In genomic region chr6:3318821-3319540, GRCh38 we compare ENCODE assay signal across 17 cellular contexts.
DNase-seq lines count a peak whose midpoint lies in the region; ATAC-seq and TF ChIP-seq lines count a peak whose summit lies in the region.
"Had no signal": no experiment of that assay in that cellular context is flagged by ENCODE, and none has a peak within 500 bp of the region (broad histone marks: within the 10 kb centered on the region; RNA-seq: fewer than 3 reads in every experiment).

No MANE protein-coding gene starts in this region.

- H3K56ac ChIP-seq in H9 (ENCODE audit: insufficient read length, low read depth, low read length): no peak overlapping the region

- H3K9me3 ChIP-seq in H9 (ENCODE audit: control insufficient read depth, low read depth, low read length) (no peaks in the 10 kb centered on the region), lower lobe of right lung (no peaks in the 10 kb centered on the region)
- H3K9me3 ChIP-seq: transverse colon had no signal

- no peak overlapping the region for H3K4me3 ChIP-seq in lower lobe of right lung
- H3K4me3 ChIP-seq: transverse colon had no signal

- H3K4me3 Mint-ChIP-seq in activated CD4-positive, alpha-beta memory T cell treated with anti-CD3 and anti-CD28 coated beads, Interleukin-2, amount 10 ng/mL, durations not matched to agents 7 days and 5 days: no peak overlapping the region
- H3K4me3 Mint-ChIP-seq in activated CD4-positive, alpha-beta memory T cell treated with anti-CD3 and anti-CD28 coated beads for 36 hours: no peak overlapping the region
- no peak overlapping the region for H3K4me3 Mint-ChIP-seq in H9
- no peak overlapping the region for H3K4me3 Mint-ChIP-seq in dendritic cell treated with granulocyte-macrophage colony-stimulating factor and Interleukin-4, amounts not matched to agents 40 ng/mL and 50 ng/mL, for 4 days
- H3K4me3 Mint-ChIP-seq: B cell had no signal

- POLR2A ChIA-PET in activated CD4-positive, alpha-beta memory T cell treated with anti-CD3 and anti-CD28 coated beads, Interleukin-2, amount 10 ng/mL, durations not matched to agents 7 days and 5 days (lab: Charles Lee): no interaction called here
- POLR2A ChIA-PET in activated CD4-positive, alpha-beta memory T cell treated with anti-CD3 and anti-CD28 coated beads for 36 hours (lab: Charles Lee): no interaction called here

- no peak overlapping the region for H2BK20ac ChIP-seq in H9 (ENCODE audit: low read depth, low read length, poor library complexity, severe bottlenecking)

- ATAC-seq in sciatic nerve (no peak), lower lobe of right lung (no peak)
- ATAC-seq: left colon, Right ventricle myocardium inferior had no signal

- H2AFZ ChIP-seq in H9 (ENCODE audit: low read length): no peak overlapping the region

- no peak overlapping the region for H2BK12ac ChIP-seq in H9 (ENCODE audit: insufficient read length, low read depth, low read length)

- TF ChIP-seq CTCF in H9 (conservative IDR thresholded peaks at IDR 0.05): no peak
- no peak for TF ChIP-seq CTCF in lower lobe of right lung (IDR thresholded peaks at IDR 0.05)

- H3T11ph ChIP-seq in H9 (ENCODE audit: low read length): no peak overlapping the region

- H2BK15ac ChIP-seq in H9 (ENCODE audit: low read depth, low read length): no peak overlapping the region

- H2BK5ac ChIP-seq in H9 (ENCODE audit: insufficient read length, low read length): no peak overlapping the region

- H3K14ac ChIP-seq in H9 (ENCODE audit: insufficient read depth, low read length): no peak overlapping the region; the same call in 1 of the 2 replicates

- H3K36me3 ChIP-seq in lower lobe of right lung: no peaks in the 10 kb centered on the region

- H4K8ac ChIP-seq in H9 (replicated peaks; ENCODE audit: insufficient read length, low read depth, low read length): no peak overlapping the region

- WGBS in H9 (ENCODE audit: extremely low coverage, insufficient read length, low lambda C conversion rate): no CpG with 5 or more reads among the region's 13 CpGs

- no peaks in the 10 kb centered on the region for H3K9me3 Mint-ChIP-seq in activated CD4-positive, alpha-beta memory T cell treated with anti-CD3 and anti-CD28 coated beads, Interleukin-2, amount 10 ng/mL, durations not matched to agents 7 days and 5 days
- no peaks in the 10 kb centered on the region for H3K9me3 Mint-ChIP-seq in activated CD4-positive, alpha-beta memory T cell treated with anti-CD3 and anti-CD28 coated beads for 36 hours
- H3K9me3 Mint-ChIP-seq in H9: no peaks in the 10 kb centered on the region
- no peaks in the 10 kb centered on the region for H3K9me3 Mint-ChIP-seq in dendritic cell treated with granulocyte-macrophage colony-stimulating factor and Interleukin-4, amounts not matched to agents 40 ng/mL and 50 ng/mL, for 4 days

- no peak overlapping the region for H2BK120ac ChIP-seq in H9 (ENCODE audit: low read depth, low read length, poor library complexity, severe bottlenecking)

- peaks cover 18% of the 10 kb centered on the region for H3K4me1 Mint-ChIP-seq in activated CD4-positive, alpha-beta memory T cell treated with anti-CD3 and anti-CD28 coated beads, Interleukin-2, amount 10 ng/mL, durations not matched to agents 7 days and 5 days
- peaks cover 19% of the 10 kb centered on the region for H3K4me1 Mint-ChIP-seq in activated CD4-positive, alpha-beta memory T cell treated with anti-CD3 and anti-CD28 coated beads for 36 hours (ENCODE audit: low read depth)
- peaks cover 2 to 6% of the 10 kb centered on the region in 2 experiments; a peak in 3 of 4 replicates for H3K4me1 Mint-ChIP-seq in H9
- H3K4me1 Mint-ChIP-seq in dendritic cell treated with granulocyte-macrophage colony-stimulating factor and Interleukin-4, amounts not matched to agents 40 ng/mL and 50 ng/mL, for 4 days (ENCODE audit: low read depth): peaks cover 3% of the 10 kb centered on the region

- no peak overlapping the region for H2AK5ac ChIP-seq in H9 (ENCODE audit: insufficient read length, low read length)

- H3K4ac ChIP-seq in H9 (ENCODE audit: low read depth, low read length): no peak overlapping the region

- H3K23ac ChIP-seq in H9 (ENCODE audit: insufficient read length, low read depth, low read length): no peak overlapping the region

- H4K91ac ChIP-seq in H9 (ENCODE audit: insufficient read length, low read depth, low read length): no peak overlapping the region

- H3K27ac Mint-ChIP-seq in activated CD4-positive, alpha-beta memory T cell treated with anti-CD3 and anti-CD28 coated beads, Interleukin-2, amount 10 ng/mL, durations not matched to agents 7 days and 5 days: no peak overlapping the region
- H3K27ac Mint-ChIP-seq in activated CD4-positive, alpha-beta memory T cell treated with anti-CD3 and anti-CD28 coated beads for 36 hours: no peak overlapping the region
- H3K27ac Mint-ChIP-seq in H9: peak overlapping the region in 2 of 3 experiments; percentile 16 to 63; a peak in 2 of 7 replicates
- H3K27ac Mint-ChIP-seq in dendritic cell treated with granulocyte-macrophage colony-stimulating factor and Interleukin-4, amounts not matched to agents 40 ng/mL and 50 ng/mL, for 4 days: peak overlapping the region; percentile 3
- H3K27ac Mint-ChIP-seq: B cell, progenitor cell of endocrine pancreas had no signal

- intact Hi-C loops in activated CD4-positive, alpha-beta memory T cell treated with anti-CD3 and anti-CD28 coated beads for 36 hours (cut with micrococcal nuclease): no loop called here
- intact Hi-C loops in dendritic cell treated with granulocyte-macrophage colony-stimulating factor and Interleukin-4, amounts not matched to agents 40 ng/mL and 50 ng/mL, for 4 days (cut with micrococcal nuclease): no loop called here
- intact Hi-C loops in sciatic nerve (cut with DNase I) (no loop called here), lower lobe of right lung (cut with DNase I) (no loop called here)

- no peaks in the 10 kb centered on the region for H3K23me2 ChIP-seq in H9 (ENCODE audit: insufficient read length, low read depth, low read length, poor library complexity, severe bottlenecking)

- peaks cover 18% of the 10 kb centered on the region for H3K27me3 Mint-ChIP-seq in activated CD4-positive, alpha-beta memory T cell treated with anti-CD3 and anti-CD28 coated beads, Interleukin-2, amount 10 ng/mL, durations not matched to agents 7 days and 5 days
- peaks cover 4% of the 10 kb centered on the region for H3K27me3 Mint-ChIP-seq in activated CD4-positive, alpha-beta memory T cell treated with anti-CD3 and anti-CD28 coated beads for 36 hours
- no peaks in the 10 kb centered on the region; the same call in 1 of the 2 replicates for H3K27me3 Mint-ChIP-seq in H9 (ENCODE audit: low read depth)
- H3K27me3 Mint-ChIP-seq in dendritic cell treated with granulocyte-macrophage colony-stimulating factor and Interleukin-4, amounts not matched to agents 40 ng/mL and 50 ng/mL, for 4 days: peaks cover 28% of the 10 kb centered on the region

- no peak overlapping the region for H3K18ac ChIP-seq in H9 (ENCODE audit: insufficient read length, low read depth, low read length)

- H3K27me3 ChIP-seq in H9 (ENCODE audit: insufficient read depth, low read length) (no peaks in the 10 kb centered on the region), lower lobe of right lung (ENCODE audit: low read depth) (no peaks in the 10 kb centered on the region)
- H3K27me3 ChIP-seq: transverse colon had no signal

- no peaks in the 10 kb centered on the region for H3K36me3 Mint-ChIP-seq in activated CD4-positive, alpha-beta memory T cell treated with anti-CD3 and anti-CD28 coated beads, Interleukin-2, amount 10 ng/mL, durations not matched to agents 7 days and 5 days (ENCODE audit: low read depth)
- H3K36me3 Mint-ChIP-seq in activated CD4-positive, alpha-beta memory T cell treated with anti-CD3 and anti-CD28 coated beads for 36 hours: no peaks in the 10 kb centered on the region
- peaks cover 0 to 17% (median 0%) of the 10 kb centered on the region in 3 experiments; a peak in 2 of 7 replicates for H3K36me3 Mint-ChIP-seq in H9 (ENCODE audit: insufficient read depth in 1 of 3, low read depth in 3 of 3)
- H3K36me3 Mint-ChIP-seq in dendritic cell treated with granulocyte-macrophage colony-stimulating factor and Interleukin-4, amounts not matched to agents 40 ng/mL and 50 ng/mL, for 4 days (ENCODE audit: low read depth): no peaks in the 10 kb centered on the region

- no peaks in the 10 kb centered on the region for H4K20me1 ChIP-seq in H9 (ENCODE audit: control insufficient read depth, insufficient read depth, insufficient read length)

- H3K27ac ChIP-seq in H9 (ENCODE audit: insufficient read length, low read depth, low read length) (no peak overlapping the region), lower lobe of right lung (no peak overlapping the region)
- H3K27ac ChIP-seq: transverse colon had no signal

- DNase-seq in activated CD4-positive, alpha-beta memory T cell treated with anti-CD3 and anti-CD28 coated beads, Interleukin-2, amount 10 ng/mL, durations not matched to agents 7 days and 5 days: peak; percentile 9
- no peak for DNase-seq in activated CD4-positive, alpha-beta memory T cell treated with anti-CD3 and anti-CD28 coated beads for 36 hours
- DNase-seq in H9: no peak
- peak; percentile 27 for DNase-seq in sciatic nerve (ENCODE audit: low spot score)
- no peak for DNase-seq in ureter (ENCODE audit: low spot score)
- no peak for DNase-seq in activated CD4-positive, alpha-beta T cell treated with anti-CD3 and anti-CD28 coated beads for 1 hour
- no peak for DNase-seq in lower lobe of right lung
- DNase-seq: aorta, left colon, NCI-H1436 treated with DMSO at 0.1 percent for 48 hours, NCI-H748 treated with DMSO at 0.1 percent for 48 hours, SW 1271, transverse colon had no signal

- H4K5ac ChIP-seq in H9 (ENCODE audit: insufficient read length, low read depth, low read length): no peak overlapping the region

- H3K79me1 ChIP-seq in H9 (ENCODE audit: insufficient read depth, low read depth, low read length, poor library complexity, severe bottlenecking): no peaks in the 10 kb centered on the region

- CTCF ChIA-PET in activated CD4-positive, alpha-beta memory T cell treated with anti-CD3 and anti-CD28 coated beads, Interleukin-2, amount 10 ng/mL, durations not matched to agents 7 days and 5 days (lab: Charles Lee): no interaction called here
- CTCF ChIA-PET in activated CD4-positive, alpha-beta memory T cell treated with anti-CD3 and anti-CD28 coated beads for 36 hours (lab: Charles Lee): no interaction called here

- no peak overlapping the region for H3K9ac ChIP-seq in H9 (ENCODE audit: extremely low read depth, insufficient read length, low read length)

- no peak overlapping the region for H3K4me2 ChIP-seq in H9 (ENCODE audit: insufficient read depth, insufficient read length, low read length)

- H3K4me1 ChIP-seq in H9 (ENCODE audit: insufficient read depth, low read length) (no peaks in the 10 kb centered on the region), lower lobe of right lung (peaks cover 7% of the 10 kb centered on the region)
- H3K4me1 ChIP-seq: transverse colon had no signal

- H3K79me2 ChIP-seq in H9 (ENCODE audit: insufficient read depth, low read length): no peaks in the 10 kb centered on the region; the same call in 1 of the 2 replicates

Comparison
In these comparisons a context has a peak if more than half of its experiments do, and no peak if none do; other contexts are left out.
1. DNase-seq: peak in activated CD4-positive, alpha-beta memory T cell treated with anti-CD3 and anti-CD28 coated beads, Interleukin-2, amount 10 ng/mL, durations not matched to agents 7 days and 5 days (single experiment) and sciatic nerve (single experiment); none in activated CD4-positive, alpha-beta memory T cell treated with anti-CD3 and anti-CD28 coated beads for 36 hours (single experiment), H9 (single experiment), ureter (single experiment), activated CD4-positive, alpha-beta T cell treated with anti-CD3 and anti-CD28 coated beads for 1 hour (single experiment) and lower lobe of right lung (single experiment).
2. H3K27ac Mint-ChIP-seq: peak in H9 (2 of 3) and dendritic cell treated with granulocyte-macrophage colony-stimulating factor and Interleukin-4, amounts not matched to agents 40 ng/mL and 50 ng/mL, for 4 days (single experiment); none in activated CD4-positive, alpha-beta memory T cell treated with anti-CD3 and anti-CD28 coated beads, Interleukin-2, amount 10 ng/mL, durations not matched to agents 7 days and 5 days (single experiment) and activated CD4-positive, alpha-beta memory T cell treated with anti-CD3 and anti-CD28 coated beads for 36 hours (single experiment).